8 cellular contexts compared by ENCODE assay signal in the genomic region with DNA sequence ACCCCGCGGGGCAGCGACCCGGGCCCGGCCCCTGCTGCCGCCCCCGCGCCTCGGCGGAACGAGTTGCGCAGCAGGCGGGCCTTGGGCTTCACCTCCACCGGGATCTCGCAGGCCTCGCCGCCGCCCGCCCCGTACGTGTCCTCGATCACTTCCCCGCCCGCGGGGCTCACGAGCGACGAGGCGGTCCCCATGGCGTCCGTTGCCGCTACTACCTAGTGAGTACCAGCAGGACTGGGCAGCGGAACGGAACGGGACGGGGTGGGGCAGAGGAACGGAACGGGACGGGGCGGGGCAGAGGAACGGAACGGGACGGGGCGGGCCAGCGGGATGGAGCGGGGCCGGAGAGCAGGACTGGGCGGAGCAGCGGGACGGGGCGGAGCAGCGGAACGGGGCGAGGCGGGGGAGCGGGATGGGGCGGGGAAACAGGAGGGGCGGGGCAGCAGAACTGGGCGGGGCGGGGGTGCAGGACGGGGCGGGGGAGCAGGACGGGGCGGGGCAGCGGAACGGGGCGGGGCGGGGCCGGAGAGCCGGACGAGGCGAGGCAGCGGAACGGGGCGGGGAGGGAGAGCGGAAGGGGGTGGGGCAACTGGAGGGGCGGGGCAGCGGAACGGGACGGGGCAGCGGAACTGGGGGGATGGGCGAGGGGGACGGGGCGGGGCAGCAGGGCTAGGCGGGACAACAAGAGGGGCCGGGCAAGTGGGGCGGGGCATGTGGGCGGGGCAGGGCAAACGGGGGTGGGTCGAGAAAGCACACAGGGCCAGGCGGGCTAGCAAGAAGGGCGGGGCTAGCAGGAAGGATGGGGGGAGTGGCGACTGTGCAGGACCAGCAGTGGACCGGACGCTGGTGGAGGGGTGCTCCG. TPM values are rescaled to one million over a fixed set of nuclear protein-coding genes. Genes with fewer than 3 reads are reported as not detected.
DNase-seq lines count a peak whose midpoint lies in the region; ATAC-seq and TF ChIP-seq lines count a peak whose summit lies in the region.

A gene with protein sequence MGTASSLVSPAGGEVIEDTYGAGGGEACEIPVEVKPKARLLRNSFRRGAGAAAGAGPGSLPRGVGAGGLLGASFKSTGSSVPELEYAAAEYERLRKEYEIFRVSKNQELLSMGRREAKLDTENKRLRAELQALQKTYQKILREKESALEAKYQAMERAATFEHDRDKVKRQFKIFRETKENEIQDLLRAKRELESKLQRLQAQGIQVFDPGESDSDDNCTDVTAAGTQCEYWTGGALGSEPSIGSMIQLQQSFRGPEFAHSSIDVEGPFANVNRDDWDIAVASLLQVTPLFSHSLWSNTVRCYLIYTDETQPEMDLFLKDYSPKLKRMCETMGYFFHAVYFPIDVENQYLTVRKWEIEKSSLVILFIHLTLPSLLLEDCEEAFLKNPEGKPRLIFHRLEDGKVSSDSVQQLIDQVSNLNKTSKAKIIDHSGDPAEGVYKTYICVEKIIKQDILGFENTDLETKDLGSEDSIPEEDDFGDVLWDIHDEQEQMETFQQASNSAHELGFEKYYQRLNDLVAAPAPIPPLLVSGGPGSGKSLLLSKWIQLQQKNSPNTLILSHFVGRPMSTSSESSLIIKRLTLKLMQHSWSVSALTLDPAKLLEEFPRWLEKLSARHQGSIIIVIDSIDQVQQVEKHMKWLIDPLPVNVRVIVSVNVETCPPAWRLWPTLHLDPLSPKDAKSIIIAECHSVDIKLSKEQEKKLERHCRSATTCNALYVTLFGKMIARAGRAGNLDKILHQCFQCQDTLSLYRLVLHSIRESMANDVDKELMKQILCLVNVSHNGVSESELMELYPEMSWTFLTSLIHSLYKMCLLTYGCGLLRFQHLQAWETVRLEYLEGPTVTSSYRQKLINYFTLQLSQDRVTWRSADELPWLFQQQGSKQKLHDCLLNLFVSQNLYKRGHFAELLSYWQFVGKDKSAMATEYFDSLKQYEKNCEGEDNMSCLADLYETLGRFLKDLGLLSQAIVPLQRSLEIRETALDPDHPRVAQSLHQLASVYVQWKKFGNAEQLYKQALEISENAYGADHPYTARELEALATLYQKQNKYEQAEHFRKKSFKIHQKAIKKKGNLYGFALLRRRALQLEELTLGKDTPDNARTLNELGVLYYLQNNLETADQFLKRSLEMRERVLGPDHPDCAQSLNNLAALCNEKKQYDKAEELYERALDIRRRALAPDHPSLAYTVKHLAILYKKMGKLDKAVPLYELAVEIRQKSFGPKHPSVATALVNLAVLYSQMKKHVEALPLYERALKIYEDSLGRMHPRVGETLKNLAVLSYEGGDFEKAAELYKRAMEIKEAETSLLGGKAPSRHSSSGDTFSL (N-terminal part only) (minus strand): TSS at position 245 of the 859 bp plus-strand sequence. CDS start 54 bp downstream, at position 191.

- peak within 1 kb of the TSS; percentile 31 for H3K9ac ChIP-seq in parathyroid adenoma

- H3K4me3 ChIP-seq in GM12864 (ENCODE audit: low read depth, low read length), result peak within 1 kb of the TSS; percentile 95
- H3K4me3 ChIP-seq in parathyroid adenoma (ENCODE audit: low read depth, low read length), result peak within 1 kb of the TSS; percentile 72
- peak within 1 kb of the TSS; percentile 66 to 98 (median 83) for H3K4me3 ChIP-seq in transverse colon

- WGBS in transverse colon (ENCODE audit: low coverage in 1 of 2), 2 donors, result 0% methylated on average over 12 of the region's 96 CpGs; no CpG with 5 or more reads in 1 of the 2 donors

- peak within 1 kb of the TSS; percentile 81 for H3K27ac ChIP-seq in parathyroid adenoma
- H3K27ac ChIP-seq in transverse colon, result peak within 1 kb of the TSS; percentile 91 to 99 (median 98)

- DNase-seq in GM12864 (ENCODE audit: low read depth), result peak; percentile 82
- DNase-seq in NCI-H128 (lab: John Stamatoyannopoulos, UW; ENCODE audit: unreplicated experiment), result peak; percentile 78
- peak; percentile 73 to 93 for DNase-seq in SW 1271 (lab: John Stamatoyannopoulos, UW)
- DNase-seq in activated naive CD8-positive, alpha-beta T cell treated with anti-CD3 and anti-CD28 coated beads, Interleukin-2, amount 50 U/mL, for 16 hours (ENCODE audit: low read depth, low spot score), result peak; percentile 96
- peak; percentile 98 for DNase-seq in Right ventricle myocardium inferior (ENCODE audit: missing footprints)
- DNase-seq in transverse colon, result peak; percentile 99

- H2AFZ ChIP-seq in parathyroid adenoma, result peak within 1 kb of the TSS; percentile 97

- TF ChIP-seq CTCF in GM12864 (IDR thresholded peaks at IDR 0.05; ENCODE audit: low read depth, low read length, missing control alignments), result no peak
- no peak for TF ChIP-seq CTCF in parathyroid adenoma (IDR thresholded peaks at IDR 0.05)
- peak in 1 of 5 experiments; percentile 3 for TF ChIP-seq CTCF in transverse colon (IDR thresholded peaks at IDR 0.05)

- H3K4me1 ChIP-seq in parathyroid adenoma (peaks cover 12% of the 10 kb centered on the region), transverse colon (peaks cover 5 to 39% (median 24%) of the 10 kb centered on the region in 4 donors)

- no peak for TF ChIP-seq EP300 in transverse colon (IDR thresholded peaks at IDR 0.05; ENCODE audit: low read depth)

- peaks cover 13% of the 10 kb centered on the region for H3K79me2 ChIP-seq in parathyroid adenoma

- H3K9me3 ChIP-seq in parathyroid adenoma (ENCODE audit: control insufficient read depth, low read length) (no peaks in the 10 kb centered on the region), transverse colon (no peaks in the 10 kb centered on the region)

- in situ Hi-C loops in transverse colon (cut with MboI; ENCODE audit: low pct_ligation_motif_present in 1 of 4, low pct_unique_long_range_greater_than_20kb in 1 of 4, low sequenced_read_pairs in 3 of 4), result no loop called here

- H3K27me3 ChIP-seq in parathyroid adenoma (ENCODE audit: control insufficient read depth, insufficient read depth, low read length), result no peaks in the 10 kb centered on the region
- H3K27me3 ChIP-seq in transverse colon, result no peaks in the 10 kb centered on the region

- H3K4me2 ChIP-seq in parathyroid adenoma (ENCODE audit: low read length), result peak within 1 kb of the TSS; percentile 75

- ATAC-seq in HG02678 (IDR thresholded peaks at IDR 0.05; ENCODE audit: unreplicated experiment), result peak; percentile 81
- peak; percentile 94 for ATAC-seq in Right ventricle myocardium inferior

- H3K36me3 ChIP-seq in parathyroid adenoma (ENCODE audit: control insufficient read depth, insufficient read depth, low read length) (no peaks in the 10 kb centered on the region), transverse colon (peaks cover 0 to 11% (median 0%) of the 10 kb centered on the region in 4 donors)

- intact Hi-C loops in Right ventricle myocardium inferior (cut with DNase I), result loop anchor here (2.0 to 10.0 kb wide), 4 partner anchors 64 to 1338 kb away; partner anchors contain the start of genes ACAD11, CDV3, NUDT16 and SRPRB
- intact Hi-C loops in transverse colon (cut with DNase I; ENCODE audit: low total_unique reads), result loop anchor here (10.0 kb wide), 1 partner anchor 692 kb away; no protein-coding TSS in a partner anchor

- TF ChIP-seq POLR2A in transverse colon (IDR thresholded peaks at IDR 0.05), result peak; percentile 85

RNA-seq across cellular contexts. Expression of the gene that starts here (rescaled TPM):
- 8.1 TPM for total RNA-seq in Right ventricle myocardium inferior
- total RNA-seq in transverse colon, result 10 to 100 TPM; 40.1 to 83.0 (median 64.7) TPM

Comparison
In these comparisons a context has a peak if more than half of its experiments do, and no peak if none do; other contexts are left out.
1. Peak in every context shown above with its lines: DNase-seq, ATAC-seq, H3K4me3 ChIP-seq and H3K27ac ChIP-seq.